In genomic region chr13:111429064-111429558, GRCh38 we compare ENCODE assay signal across 1 cellular context.
TF ChIP-seq lines count a peak whose summit lies in the region.

No MANE protein-coding gene starts in this region.

TF ChIP-seq in IMR-90, 13 proteins besides CTCF, POLR2A, EP300 and RAD21 (continued from another document):
- no peak for TF ChIP-seq MAZ (IDR thresholded peaks at IDR 0.05; ENCODE audit: borderline replicate concordance, low read depth, low read length)
